In genomic region chr12:130557201-130557600, GRCh38 we compare ENCODE assay signal across 21 cellular contexts.
"Had no signal": no experiment of that assay in that cellular context is flagged by ENCODE, and none has a peak within 500 bp of the region (broad histone marks: within the 10 kb centered on the region; RNA-seq: fewer than 3 reads in every experiment).

No MANE protein-coding gene starts in this region.

- H3K27ac ChIP-seq: coronary artery, esophagus muscularis mucosa, foreskin keratinocyte, gastroesophageal sphincter, heart left ventricle, hepatocyte, lower lobe of right lung had no signal

- DNase-seq: dermis blood vessel endothelial cell; dorsolateral prefrontal cortex; effector CD4-positive, alpha-beta T cell; effector memory CD4-positive, alpha-beta T cell; foreskin keratinocyte; heart left ventricle; hypothalamus; immature natural killer cell; islet precursor cell; kidney; kidney glomerular epithelial cell; left colon; left ventricle myocardium superior; lower lobe of right lung; mesenchymal stem cell; mucosa of descending colon; naive B cell had no signal
